ENCODE assay signal across 1 cellular context in the genomic region with DNA sequence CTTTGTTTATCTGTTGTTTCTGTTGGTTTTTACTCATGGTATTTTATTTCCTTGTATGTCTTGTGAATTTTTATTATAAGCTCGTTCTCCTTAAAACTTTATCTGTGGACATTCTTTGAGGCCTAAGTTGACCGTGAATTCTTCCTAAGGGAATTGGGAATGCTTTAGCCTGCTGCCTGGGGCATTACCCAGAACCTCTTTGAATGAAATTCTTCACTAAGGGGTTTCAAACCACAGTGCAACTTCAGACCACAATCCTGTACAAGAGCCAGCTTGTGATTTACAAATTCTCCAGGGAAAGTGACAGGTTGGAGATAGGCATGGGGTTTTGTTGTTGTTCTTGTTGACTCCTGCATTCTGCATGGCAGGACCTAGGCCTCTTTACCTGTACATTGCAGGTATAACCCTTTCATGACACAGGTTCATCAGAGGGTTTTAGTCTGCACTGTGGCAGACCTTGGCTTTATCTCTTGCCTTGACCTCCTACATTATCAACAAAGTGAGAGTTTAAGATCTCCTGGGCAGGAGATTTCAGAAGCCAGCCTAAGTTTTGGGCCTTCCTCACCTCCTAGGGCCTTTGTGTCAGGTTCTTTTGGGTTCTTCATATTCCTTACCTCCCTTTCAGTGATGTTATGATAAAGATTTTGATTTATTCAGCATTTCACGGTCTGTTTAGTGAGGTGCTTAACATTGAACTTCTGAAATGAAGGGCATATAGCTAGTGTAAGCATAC.
A peak's percentile ranks its signal among the peaks of the same experiment; 100 is the strongest.
TF ChIP-seq lines count a peak whose summit lies in the region.

No MANE protein-coding gene starts in this region.

TF ChIP-seq in HepG2, 621 proteins besides CTCF, POLR2A, EP300 and RAD21 (continued from another document):
- TF ChIP-seq, protein P1, sequence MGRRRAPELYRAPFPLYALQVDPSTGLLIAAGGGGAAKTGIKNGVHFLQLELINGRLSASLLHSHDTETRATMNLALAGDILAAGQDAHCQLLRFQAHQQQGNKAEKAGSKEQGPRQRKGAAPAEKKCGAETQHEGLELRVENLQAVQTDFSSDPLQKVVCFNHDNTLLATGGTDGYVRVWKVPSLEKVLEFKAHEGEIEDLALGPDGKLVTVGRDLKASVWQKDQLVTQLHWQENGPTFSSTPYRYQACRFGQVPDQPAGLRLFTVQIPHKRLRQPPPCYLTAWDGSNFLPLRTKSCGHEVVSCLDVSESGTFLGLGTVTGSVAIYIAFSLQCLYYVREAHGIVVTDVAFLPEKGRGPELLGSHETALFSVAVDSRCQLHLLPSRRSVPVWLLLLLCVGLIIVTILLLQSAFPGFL (CRISPR knock-in tag; IDR thresholded peaks at IDR 0.05), result no peak
- TF ChIP-seq MBD4 (IDR thresholded peaks at IDR 0.05; ENCODE audit: borderline replicate concordance, low read length) (0 out of 2 replicates have a peak, but pooled peaks have one; percentile 34), RBM22 (optimal IDR thresholded peaks at IDR 0.05; ENCODE audit: low read length) (peak; percentile 88), ZNF382 (CRISPR knock-in tag; IDR thresholded peaks at IDR 0.05; ENCODE audit: borderline replicate concordance) (no peak), SRSF1 (optimal IDR thresholded peaks at IDR 0.05; ENCODE audit: low read depth, low read length) (no peak), IRX3 (CRISPR knock-in tag; IDR thresholded peaks at IDR 0.05; ENCODE audit: borderline replicate concordance, low read depth) (no peak), BRCA1 (CRISPR knock-in tag; IDR thresholded peaks at IDR 0.05) (no peak)
- TF ChIP-seq, protein P2, sequence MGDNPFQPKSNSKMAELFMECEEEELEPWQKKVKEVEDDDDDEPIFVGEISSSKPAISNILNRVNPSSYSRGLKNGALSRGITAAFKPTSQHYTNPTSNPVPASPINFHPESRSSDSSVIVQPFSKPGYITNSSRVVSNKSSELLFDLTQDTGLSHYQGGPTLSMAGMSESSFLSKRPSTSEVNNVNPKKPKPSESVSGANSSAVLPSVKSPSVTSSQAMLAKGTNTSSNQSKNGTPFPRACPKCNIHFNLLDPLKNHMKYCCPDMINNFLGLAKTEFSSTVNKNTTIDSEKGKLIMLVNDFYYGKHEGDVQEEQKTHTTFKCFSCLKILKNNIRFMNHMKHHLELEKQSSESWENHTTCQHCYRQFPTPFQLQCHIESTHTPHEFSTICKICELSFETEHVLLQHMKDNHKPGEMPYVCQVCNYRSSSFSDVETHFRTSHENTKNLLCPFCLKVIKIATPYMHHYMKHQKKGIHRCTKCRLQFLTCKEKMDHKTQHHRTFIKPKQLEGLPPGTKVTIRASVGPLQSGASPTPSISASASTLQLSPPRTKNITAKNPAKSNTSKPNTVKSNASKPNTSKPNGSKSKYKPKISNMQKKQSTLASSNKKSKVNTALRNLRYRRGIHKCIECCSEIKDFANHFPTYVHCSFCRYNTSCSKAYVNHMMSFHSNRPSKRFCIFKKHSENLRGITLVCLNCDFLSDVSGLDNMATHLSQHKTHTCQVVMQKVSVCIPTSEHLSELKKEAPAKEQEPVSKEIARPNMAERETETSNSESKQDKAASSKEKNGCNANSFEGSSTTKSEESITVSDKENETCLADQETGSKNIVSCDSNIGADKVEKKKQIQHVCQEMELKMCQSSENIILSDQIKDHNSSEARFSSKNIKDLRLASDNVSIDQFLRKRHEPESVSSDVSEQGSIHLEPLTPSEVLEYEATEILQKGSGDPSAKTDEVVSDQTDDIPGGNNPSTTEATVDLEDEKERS (CRISPR knock-in tag; IDR thresholded peaks at IDR 0.05), result no peak
